In genomic region chr19:33332248-33332647, GRCh38 we compare ENCODE assay signal across 22 cellular contexts. TPM values are rescaled to one million over a fixed set of nuclear protein-coding genes. Genes with fewer than 3 reads are reported as not detected.
DNase-seq lines count a peak whose midpoint lies in the region; ATAC-seq and TF ChIP-seq lines count a peak whose summit lies in the region.
"Had no signal": no experiment of that assay in that cellular context is flagged by ENCODE, and none has a peak within 500 bp of the region (broad histone marks: within the 10 kb centered on the region; RNA-seq: fewer than 3 reads in every experiment).

No MANE protein-coding gene starts in this region.

- H3K27me3 ChIP-seq in adrenal gland = no peaks in the 10 kb centered on the region
- no peaks in the 10 kb centered on the region for H3K27me3 ChIP-seq in CD4-positive, alpha-beta T cell (ENCODE audit: control insufficient read depth, insufficient read depth, low read length)
- H3K27me3 ChIP-seq: body of pancreas, neutrophil, Peyer's patch had no signal

- no peak overlapping the region for H3K27ac Mint-ChIP-seq in CD4-positive, alpha-beta T cell
- H3K27ac Mint-ChIP-seq: activated CD4-positive, alpha-beta memory T cell treated with anti-CD3 and anti-CD28 coated beads, Interleukin-2, amount 10 ng/mL, durations not matched to agents 7 days and 5 days; activated naive CD8-positive, alpha-beta T cell treated with anti-CD3 and anti-CD28 coated beads for 36 hours; mesothelial cell of epicardium had no signal

- TF ChIP-seq CTCF in adrenal gland (IDR thresholded peaks at IDR 0.05) = no peak
- TF ChIP-seq CTCF in CD4-positive, alpha-beta T cell (IDR thresholded peaks at IDR 0.05) = no peak

- CTCF ChIA-PET in CD4-positive, alpha-beta T cell (lab: Charles Lee) = no interaction called here

- no peaks in the 10 kb centered on the region for H3K9me3 Mint-ChIP-seq in CD4-positive, alpha-beta T cell
- H3K9me3 Mint-ChIP-seq: activated CD4-positive, alpha-beta memory T cell treated with anti-CD3 and anti-CD28 coated beads, Interleukin-2, amount 10 ng/mL, durations not matched to agents 7 days and 5 days; activated naive CD8-positive, alpha-beta T cell treated with anti-CD3 and anti-CD28 coated beads for 36 hours; activated T-cell treated with anti-CD3 and anti-CD28 coated beads, Interleukin-2, amount 50 U/mL, for 4 hours had no signal

- H3K4me1 ChIP-seq in adrenal gland (replicated peaks in 1 of 2) = no peaks in the 10 kb centered on the region
- H3K4me1 ChIP-seq: body of pancreas, Peyer's patch, stomach had no signal

- no peaks in the 10 kb centered on the region for H3K9me3 ChIP-seq in adrenal gland (replicated peaks in 1 of 3)
- no peaks in the 10 kb centered on the region for H3K9me3 ChIP-seq in CD4-positive, alpha-beta T cell (ENCODE audit: control insufficient read depth, low read length)
- H3K9me3 ChIP-seq: body of pancreas, neutrophil, Peyer's patch, stomach had no signal

- no peaks in the 10 kb centered on the region for H3K36me3 Mint-ChIP-seq in CD4-positive, alpha-beta T cell (ENCODE audit: low read depth)
- H3K36me3 Mint-ChIP-seq: activated naive CD8-positive, alpha-beta T cell treated with anti-CD3 and anti-CD28 coated beads for 36 hours; mesothelial cell of epicardium had no signal

- no peak overlapping the region for H3K4me3 ChIP-seq in adrenal gland
- H3K4me3 ChIP-seq: body of pancreas, Peyer's patch, stomach had no signal

- no peaks in the 10 kb centered on the region for H3K36me3 ChIP-seq in adrenal gland (replicated peaks in 1 of 2)
- H3K36me3 ChIP-seq: neutrophil, Peyer's patch, stomach, WERI-Rb-1 had no signal

- H3K27me3 Mint-ChIP-seq in CD4-positive, alpha-beta T cell = peaks cover 19% of the 10 kb centered on the region

- no peaks in the 10 kb centered on the region for H3K4me1 Mint-ChIP-seq in CD4-positive, alpha-beta T cell (ENCODE audit: low read depth)
- H3K4me1 Mint-ChIP-seq: activated CD4-positive, alpha-beta memory T cell treated with anti-CD3 and anti-CD28 coated beads, Interleukin-2, amount 10 ng/mL, durations not matched to agents 7 days and 5 days; activated naive CD8-positive, alpha-beta T cell treated with anti-CD3 and anti-CD28 coated beads for 36 hours; mesothelial cell of epicardium had no signal

- DNase-seq in GDM1 (lab: John Stamatoyannopoulos, UW) (peak; percentile 45), NOMO-1 treated with dmso at 0.1 percent for 144 hours (lab: John Stamatoyannopoulos, UW; ENCODE audit: unreplicated experiment) (peak; percentile 91), adrenal gland (peak in 4 of 7 donors; percentile 12 to 54 (median 21)), pons (ENCODE audit: low spot score) (peak; percentile 83), OCI-M2 (lab: John Stamatoyannopoulos, UW; ENCODE audit: unreplicated experiment) (no peak), COLO668 (lab: John Stamatoyannopoulos, UW; ENCODE audit: unreplicated experiment) (no peak)
- no peak for DNase-seq in CD4-positive, alpha-beta T cell
- DNase-seq: activated CD4-positive, alpha-beta memory T cell treated with anti-CD3 and anti-CD28 coated beads, Interleukin-2, amount 10 ng/mL, durations not matched to agents 7 days and 5 days; activated naive CD8-positive, alpha-beta T cell treated with anti-CD3 and anti-CD28 coated beads for 36 hours; activated T-cell treated with anti-CD3 and anti-CD28 coated beads, Interleukin-2, amount 50 U/mL, for 4 hours; cortex of kidney; kidney; NCI-H1417; NCI-H69; Peyer's patch; retina; stomach; WERI-Rb-1 had no signal

- no peak overlapping the region for H3K4me3 Mint-ChIP-seq in CD4-positive, alpha-beta T cell
- H3K4me3 Mint-ChIP-seq: activated CD4-positive, alpha-beta memory T cell treated with anti-CD3 and anti-CD28 coated beads, Interleukin-2, amount 10 ng/mL, durations not matched to agents 7 days and 5 days; activated naive CD8-positive, alpha-beta T cell treated with anti-CD3 and anti-CD28 coated beads for 36 hours; activated T-cell treated with anti-CD3 and anti-CD28 coated beads, Interleukin-2, amount 50 U/mL, for 4 hours; mesothelial cell of epicardium had no signal

- no peak for TF ChIP-seq POLR2A in adrenal gland (IDR thresholded peaks at IDR 0.05)

- POLR2A ChIA-PET in CD4-positive, alpha-beta T cell (lab: Charles Lee) = no interaction called here

- intact Hi-C loops in adrenal gland (cut with DNase I) = no loop called here
- intact Hi-C loops in CD4-positive, alpha-beta T cell (cut with DNase I, micrococcal nuclease) = no loop called here

- H3K27ac ChIP-seq in adrenal gland = no peak overlapping the region
- no peak overlapping the region for H3K27ac ChIP-seq in CD4-positive, alpha-beta T cell (ENCODE audit: low read depth, low read length)
- H3K27ac ChIP-seq: body of pancreas, neutrophil, Peyer's patch, stomach, WERI-Rb-1 had no signal

- 59 to 90% (median 69%) methylated on average over 5 of the region's 5 CpGs for WGBS in adrenal gland, 4 donors

- ATAC-seq in CD4-positive, alpha-beta T cell (ENCODE audit: poor library complexity) = no peak
- no peak for ATAC-seq in HG02610 (IDR thresholded peaks at IDR 0.05; ENCODE audit: unreplicated experiment)
- ATAC-seq: activated T-cell treated with anti-CD3 and anti-CD28 coated beads, Interleukin-2, amount 50 U/mL, for 4 hours; body of pancreas had no signal

RNA-seq across cellular contexts. Expression of gene CEBPA, which starts 29.9 kb away (rescaled TPM):
- total RNA-seq in adrenal gland = 10 to 100 TPM in 1 of 8 donors, 1 to 10 TPM in 7; 1.6 to 12.5 (median 7.1) TPM
- polyA plus RNA-seq in adrenal gland = 10 to 100 TPM in 2 of 3 donors, under 1 TPM in 1; 0.60 to 29.9 (median 10.1) TPM
- 1 to 10 TPM in 1 of 2 experiments, under 1 TPM in 1; 0.84 to 1.4 TPM for total RNA-seq in CD4-positive, alpha-beta T cell

RNA-seq across cellular contexts. Expression of gene CEBPG, which starts 41.3 kb away (rescaled TPM):
- 10 to 100 TPM in 5 of 8 donors, 1 to 10 TPM in 3; 8.9 to 20.1 (median 10.6) TPM for total RNA-seq in adrenal gland
- 10 to 100 TPM; 10.2 to 14.8 (median 10.6) TPM for polyA plus RNA-seq in adrenal gland
- 10 to 100 TPM; 15.5 TPM for total RNA-seq in CD4-positive, alpha-beta T cell

Comparison
In these comparisons a context has a peak if more than half of its experiments do, and no peak if none do; other contexts are left out.
1. DNase-seq: peak in GDM1 (single experiment), NOMO-1 treated with dmso at 0.1 percent for 144 hours (single experiment), adrenal gland (4 of 7) and pons (single experiment); none in CD4-positive, alpha-beta T cell (0 of 10), OCI-M2 (single experiment) and COLO668 (single experiment).